16 cellular contexts compared by ENCODE assay signal in genomic region chr22:44351037-44351436, GRCh38. TPM values are rescaled to one million over a fixed set of nuclear protein-coding genes. Genes with fewer than 3 reads are reported as not detected.
A peak's percentile ranks its signal among the peaks of the same experiment; 100 is the strongest.
DNase-seq lines count a peak whose midpoint lies in the region; ATAC-seq, FAIRE-seq and TF ChIP-seq lines count a peak whose summit lies in the region.
"Had no signal": no experiment of that assay in that cellular context is flagged by ENCODE, and none has a peak within 500 bp of the region (broad histone marks: within the 10 kb centered on the region; RNA-seq: fewer than 3 reads in every experiment).

No MANE protein-coding gene starts in this region.

- POLR2A ChIA-PET in MCF 10A (lab: Yijun Ruan, JAX) (interaction anchor here (1.0 kb wide), 1 partner anchor 9 kb away, joined by 3 read pairs; no protein-coding TSS in a partner anchor), Caco-2 (lab: Charles Lee) (no interaction called here)

- H3K27me3 Mint-ChIP-seq in MCF 10A (ENCODE audit: insufficient read depth, unreplicated experiment) (peaks cover 8% of the 10 kb centered on the region), type B pancreatic cell (peaks cover 3% of the 10 kb centered on the region), Caco-2 (ENCODE audit: insufficient read depth, unreplicated experiment) (peaks cover 5% of the 10 kb centered on the region)

- H3K27me3 ChIP-seq in mammary epithelial cell (ENCODE audit: insufficient read depth, low read length) (no peaks in the 10 kb centered on the region), RWPE2 (ENCODE audit: insufficient read depth, poor library complexity, severe bottlenecking) (no peaks in the 10 kb centered on the region), keratinocyte (ENCODE audit: control insufficient read depth, extremely low read depth, insufficient read depth, low read length) (peaks cover 45% of the 10 kb centered on the region), Caco-2 (replicated peaks; ENCODE audit: control insufficient read depth, insufficient read depth, low read length) (no peaks in the 10 kb centered on the region)
- H3K27me3 ChIP-seq: SJSA1 had no signal

- no peaks in the 10 kb centered on the region for H4K20me1 ChIP-seq in mammary epithelial cell (ENCODE audit: insufficient read depth, low read length)
- no peaks in the 10 kb centered on the region for H4K20me1 ChIP-seq in keratinocyte (ENCODE audit: control insufficient read depth, extremely low read depth, insufficient read depth, low read length)

- peak overlapping the region; percentile 31 for H3K4me3 Mint-ChIP-seq in MCF 10A (ENCODE audit: unreplicated experiment)
- no peak overlapping the region for H3K4me3 Mint-ChIP-seq in type B pancreatic cell
- H3K4me3 Mint-ChIP-seq in Caco-2 (ENCODE audit: unreplicated experiment) = no peak overlapping the region
- H3K4me3 Mint-ChIP-seq: CD14-positive monocyte had no signal

- TF ChIP-seq CTCF in MCF 10A (IDR thresholded peaks at IDR 0.05; ENCODE audit: unreplicated experiment) = no peak
- no peak for TF ChIP-seq CTCF in mammary epithelial cell (conservative IDR thresholded peaks at IDR 0.05 in 1 of 2, IDR thresholded peaks at IDR 0.05 in 1 of 2; ENCODE audit: extremely low read depth in 1 of 2, insufficient read depth in 1 of 2, low read depth in 1 of 2, low read length in 2 of 2)
- no peak for TF ChIP-seq CTCF in RWPE2 (IDR thresholded peaks at IDR 0.05; ENCODE audit: poor library complexity, severe bottlenecking)
- no peak for TF ChIP-seq CTCF in keratinocyte (optimal IDR thresholded peaks at IDR 0.05 in 1 of 3, IDR thresholded peaks at IDR 0.05 in 1 of 3, conservative IDR thresholded peaks at IDR 0.05 in 1 of 3; ENCODE audit: extremely low read depth in 1 of 3, insufficient read depth in 2 of 3, low read length in 3 of 3)
- TF ChIP-seq CTCF in type B pancreatic cell (conservative IDR thresholded peaks at IDR 0.05) = no peak
- TF ChIP-seq CTCF in Caco-2 (IDR thresholded peaks at IDR 0.05; ENCODE audit: insufficient read depth in 1 of 2, low read depth in 1 of 2, low read length in 1 of 2, severe bottlenecking in 1 of 2, unreplicated experiment in 1 of 2) = no peak

- H3K4me3 ChIP-seq in mammary epithelial cell (replicated peaks in 1 of 3; ENCODE audit: insufficient read depth in 1 of 3, low read depth in 2 of 3, low read length in 3 of 3) = no peak overlapping the region
- no peak overlapping the region for H3K4me3 ChIP-seq in RWPE2 (ENCODE audit: severe bottlenecking)
- H3K4me3 ChIP-seq in keratinocyte (ENCODE audit: control insufficient read depth in 2 of 3, extremely low read depth in 1 of 3, insufficient read depth in 2 of 3, low read depth in 1 of 3, low read length in 3 of 3) = no peak overlapping the region
- H3K4me3 ChIP-seq in Caco-2 (ENCODE audit: low read depth, low read length) = no peak overlapping the region

- in situ Hi-C loops in mammary epithelial cell (cut with MboI; ENCODE audit: low sequenced_read_pairs in 2 of 2) = no loop called here

- no peaks in the 10 kb centered on the region for H3K79me2 ChIP-seq in mammary epithelial cell (ENCODE audit: insufficient read depth, low read length)
- no peaks in the 10 kb centered on the region for H3K79me2 ChIP-seq in keratinocyte (ENCODE audit: control insufficient read depth, insufficient read depth, low read length)

- intact Hi-C loops in MCF 10A (cut with micrococcal nuclease) (no loop called here), mammary epithelial cell (cut with micrococcal nuclease) (no loop called here), Right ventricle myocardium superior (cut with DNase I) (no loop called here), Caco-2 (cut with micrococcal nuclease; ENCODE audit: unreplicated experiment) (no loop called here)

- peaks cover 19% of the 10 kb centered on the region for H3K4me1 Mint-ChIP-seq in MCF 10A (ENCODE audit: insufficient read depth, unreplicated experiment)
- H3K4me1 Mint-ChIP-seq in type B pancreatic cell (ENCODE audit: unreplicated experiment) = peaks cover 15% of the 10 kb centered on the region
- H3K4me1 Mint-ChIP-seq in Caco-2 (ENCODE audit: low read depth, unreplicated experiment) = no peaks in the 10 kb centered on the region

- H3K9me3 Mint-ChIP-seq in MCF 10A (ENCODE audit: unreplicated experiment) (no peaks in the 10 kb centered on the region), type B pancreatic cell (no peaks in the 10 kb centered on the region), Caco-2 (ENCODE audit: unreplicated experiment) (no peaks in the 10 kb centered on the region)
- H3K9me3 Mint-ChIP-seq: CD14-positive monocyte had no signal

- peaks cover 17% of the 10 kb centered on the region for H3K4me1 ChIP-seq in mammary epithelial cell (ENCODE audit: insufficient read depth, low read length)
- peaks cover 10% of the 10 kb centered on the region for H3K4me1 ChIP-seq in RWPE2 (ENCODE audit: insufficient read depth, poor library complexity, severe bottlenecking)
- peaks cover 12% of the 10 kb centered on the region for H3K4me1 ChIP-seq in keratinocyte (ENCODE audit: control insufficient read depth, extremely low read depth, insufficient read depth, low read length)
- H3K4me1 ChIP-seq in Caco-2 = 0 out of 2 replicates have a peak, but pooled peaks cover 9% of the 10 kb centered on the region

- peak overlapping the region; percentile 74 for H3K27ac Mint-ChIP-seq in MCF 10A (ENCODE audit: low read depth, unreplicated experiment)
- peak overlapping the region; percentile 68 for H3K27ac Mint-ChIP-seq in type B pancreatic cell
- H3K27ac Mint-ChIP-seq in Caco-2 (ENCODE audit: unreplicated experiment) = no peak overlapping the region
- H3K27ac Mint-ChIP-seq: CD14-positive monocyte had no signal

- CTCF ChIA-PET in MCF 10A (lab: Yijun Ruan, JAX) = interaction anchor here (0.7 kb wide), 1 partner anchor 80 kb away, joined by 3 read pairs; no protein-coding TSS in a partner anchor
- CTCF ChIA-PET in mammary epithelial cell (lab: Charles Lee; ENCODE audit: low non-redundant PET) = no interaction called here
- CTCF ChIA-PET in Caco-2 (lab: Charles Lee) = no interaction called here

- H2AFZ ChIP-seq in mammary epithelial cell (ENCODE audit: low read depth, low read length) (no peak overlapping the region), keratinocyte (ENCODE audit: control insufficient read depth, low read length) (no peak overlapping the region)

- H3K4me2 ChIP-seq in mammary epithelial cell (ENCODE audit: insufficient read depth, low read depth, low read length) = no peak overlapping the region
- peak overlapping the region; percentile 18 for H3K4me2 ChIP-seq in keratinocyte (ENCODE audit: control insufficient read depth, extremely low read depth, insufficient read depth, low read depth, low read length)

- H3K9me1 ChIP-seq in keratinocyte (ENCODE audit: control insufficient read depth, extremely low read depth, insufficient read depth, low read length) = no peaks in the 10 kb centered on the region

- WGBS in mammary epithelial cell (ENCODE audit: low coverage, missing lambda C conversion rate) = 37% methylated on average over 6 of the region's 6 CpGs

- no peak for FAIRE-seq in keratinocyte (lab: Jason Lieb, UNC)
- FAIRE-seq: A204.1, GM19239 had no signal

- H3K36me3 Mint-ChIP-seq in MCF 10A (ENCODE audit: insufficient read depth, unreplicated experiment) (no peaks in the 10 kb centered on the region), type B pancreatic cell (no peaks in the 10 kb centered on the region), Caco-2 (ENCODE audit: insufficient read depth, unreplicated experiment) (no peaks in the 10 kb centered on the region)
- H3K36me3 Mint-ChIP-seq: CD14-positive monocyte had no signal

- H3K36me3 ChIP-seq in mammary epithelial cell (ENCODE audit: insufficient read depth, low read length) (no peaks in the 10 kb centered on the region), RWPE2 (ENCODE audit: low read depth) (no peaks in the 10 kb centered on the region), keratinocyte (ENCODE audit: control insufficient read depth in 2 of 2, extremely low read depth in 1 of 2, insufficient read depth in 2 of 2, low read length in 2 of 2) (no peaks in the 10 kb centered on the region), Caco-2 (ENCODE audit: control insufficient read depth, insufficient read depth, low read length) (no peaks in the 10 kb centered on the region)
- H3K36me3 ChIP-seq: SJSA1 had no signal

- no peak overlapping the region for H3K9ac ChIP-seq in mammary epithelial cell (ENCODE audit: insufficient read depth, low read length)
- no peak overlapping the region for H3K9ac ChIP-seq in keratinocyte (ENCODE audit: control insufficient read depth, extremely low read depth, insufficient read depth, low read length)

- BruUV-seq in MCF 10A (replicated peaks; lab: Mats Ljungman, UMichigan) (no TSS peak), mammary epithelial cell (replicated peaks; lab: Mats Ljungman, UMichigan) (no TSS peak), Caco-2 (replicated peaks; lab: Mats Ljungman, UMichigan) (no TSS peak)

- dilution Hi-C loops in mammary epithelial cell (cut with HindIII; ENCODE audit: low sequenced_read_pairs) (no loop called here), keratinocyte (cut with MboI; ENCODE audit: extremely low pct_ligation_motif_present, low sequenced_read_pairs) (no loop called here)

- H3K9me3 ChIP-seq in mammary epithelial cell (replicated peaks; ENCODE audit: insufficient read depth, low read length) (no peaks in the 10 kb centered on the region), RWPE2 (ENCODE audit: severe bottlenecking) (no peaks in the 10 kb centered on the region), keratinocyte (ENCODE audit: control insufficient read depth, low read depth, low read length) (no peaks in the 10 kb centered on the region), Caco-2 (no peaks in the 10 kb centered on the region)
- H3K9me3 ChIP-seq: SJSA1 had no signal

- no peak for DNase-seq in MCF 10A (ENCODE audit: unreplicated experiment)
- no peak for DNase-seq in mammary epithelial cell
- no peak for DNase-seq in RWPE2 (ENCODE audit: low spot score)
- DNase-seq in keratinocyte (ENCODE audit: low read depth, low spot score) = no peak
- DNase-seq in type B pancreatic cell (ENCODE audit: extremely low spot score, unreplicated experiment) = no peak
- DNase-seq in Right ventricle myocardium superior = no peak
- no peak for DNase-seq in Caco-2
- DNase-seq: DMS53, Karpas-422, NCI-H2029, NCI-H510A had no signal

- H3K27ac ChIP-seq in mammary epithelial cell (ENCODE audit: insufficient read depth, low read depth, low read length) (no peak overlapping the region), RWPE2 (ENCODE audit: poor library complexity, severe bottlenecking) (peak overlapping the region; percentile 21), keratinocyte (ENCODE audit: control insufficient read depth, insufficient read depth, low read length) (no peak overlapping the region)

- ATAC-seq in RWPE2 (ENCODE audit: low read depth) = no peak
- ATAC-seq in GM19467 (IDR thresholded peaks at IDR 0.05; ENCODE audit: unreplicated experiment) = no peak
- no peak for ATAC-seq in Right ventricle myocardium superior (ENCODE audit: poor library complexity)

RNA-seq across cellular contexts. Expression of gene SHISAL1, which starts 38.3 kb away (rescaled TPM):
- 1.6 and 3.7 TPM in 2 replicates for total RNA-seq in MCF 10A (2022)
- 1 to 10 TPM; 3.9 to 9.2 TPM for total RNA-seq in mammary epithelial cell
- 2.9 TPM for polyA plus RNA-seq in mammary epithelial cell
- polyA minus RNA-seq in mammary epithelial cell = 7.2 TPM
- polyA plus RNA-seq in keratinocyte = 0.18 to 1.5 TPM (median 0.24 TPM) in 3 replicates
- polyA plus RNA-seq in keratinocyte (2011; ENCODE audit: low read depth) = 0.11 TPM
- 0.36 and 0.40 TPM in 2 replicates for polyA plus RNA-seq in keratinocyte (2011; cell fraction: cytosol; rRNA removed)
- polyA plus RNA-seq in keratinocyte (2011; cell fraction: nucleus; rRNA removed) = 1.6 and 2.2 TPM in 2 replicates
- polyA plus RNA-seq in keratinocyte (2012; ENCODE audit: low replicate concordance) = 0.15 and 0.34 TPM in 2 replicates
- polyA minus RNA-seq in keratinocyte = 0.29 to 2.3 TPM (median 0.30 TPM) in 3 replicates
- 0.58 TPM for polyA minus RNA-seq in keratinocyte (2011; cell fraction: cytosol; rRNA and poly(A)+ RNA removed)
- 1.3 and 2.6 TPM in 2 replicates for polyA minus RNA-seq in keratinocyte (2011; cell fraction: nucleus; rRNA and poly(A)+ RNA removed)
- 2.3 and 2.8 TPM in 2 replicates for total RNA-seq in type B pancreatic cell (ENCODE audit: low replicate concordance)
- 1.3 TPM for total RNA-seq in Right ventricle myocardium superior
- total RNA-seq in Caco-2 (2022) = not detected in 2 replicates
- polyA plus RNA-seq: CD14-positive monocyte had no signal
